Comparison of ENCODE assay signal across 9 cellular contexts in the genomic region with DNA sequence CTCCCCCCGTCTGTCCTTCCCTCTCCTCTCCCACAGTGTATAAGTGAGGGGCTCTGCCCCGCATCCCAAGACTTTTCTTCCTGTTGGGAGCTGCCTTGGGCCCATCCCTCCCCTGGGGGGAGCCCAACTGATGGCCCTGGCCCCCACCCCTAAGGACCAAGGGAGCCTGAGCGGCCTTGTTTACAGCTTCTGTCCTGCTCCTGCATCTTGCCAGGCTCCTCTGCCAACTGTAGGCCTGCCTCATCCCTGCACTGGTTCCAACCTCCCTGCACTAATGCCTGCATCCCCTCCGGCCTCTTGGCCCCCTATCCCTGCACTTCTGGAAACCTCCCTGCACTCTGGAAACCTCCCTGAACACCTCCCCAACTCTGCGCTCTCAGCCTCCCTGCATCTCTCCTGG. TPM values are rescaled to one million over a fixed set of nuclear protein-coding genes. Genes with fewer than 3 reads are reported as not detected.
A peak's percentile ranks its signal among the peaks of the same experiment; 100 is the strongest.
DNase-seq lines count a peak whose midpoint lies in the region; ATAC-seq, FAIRE-seq and TF ChIP-seq lines count a peak whose summit lies in the region.
"Had no signal": no experiment of that assay in that cellular context is flagged by ENCODE, and none has a peak within 500 bp of the region (broad histone marks: within the 10 kb centered on the region; RNA-seq: fewer than 3 reads in every experiment).

No MANE protein-coding gene starts in this region.

- H3K9me3 ChIP-seq in A549, result no peaks in the 10 kb centered on the region
- no peaks in the 10 kb centered on the region for H3K9me3 ChIP-seq in naive thymus-derived CD4-positive, alpha-beta T cell (ENCODE audit: control insufficient read depth in 2 of 3, low read length in 3 of 3)

- FAIRE-seq in A549 (lab: Jason Lieb, UNC), result no peak

- H3K4me3 Mint-ChIP-seq in naive thymus-derived CD4-positive, alpha-beta T cell, result peak overlapping the region; percentile 85 to 100 (median 96)

- peaks cover 48% of the 10 kb centered on the region for H3K4me1 ChIP-seq in A549
- H3K4me1 ChIP-seq in naive thymus-derived CD4-positive, alpha-beta T cell (ENCODE audit: control insufficient read depth in 2 of 2, insufficient read depth in 2 of 2, low read length in 2 of 2), result peaks cover 36 to 50% of the 10 kb centered on the region in 2 donors

- no peaks in the 10 kb centered on the region for H3K27me3 ChIP-seq in naive thymus-derived CD4-positive, alpha-beta T cell (ENCODE audit: control insufficient read depth in 2 of 2, insufficient read depth in 2 of 2, low read length in 2 of 2)

- TF ChIP-seq POLR2A in A549 (IDR thresholded peaks at IDR 0.05; ENCODE audit: low read length), result no peak

- no peak for TF ChIP-seq CTCF in A549 (IDR thresholded peaks at IDR 0.05)
- TF ChIP-seq CTCF in HFF-Myc (IDR thresholded peaks at IDR 0.05; ENCODE audit: low read depth, low read length, missing control alignments), result no peak

- peaks cover 0 to 7% (median 0%) of the 10 kb centered on the region in 11 donors for H3K9me3 Mint-ChIP-seq in naive thymus-derived CD4-positive, alpha-beta T cell

- H3K4me3 ChIP-seq in A549 (no peak overlapping the region), HFF-Myc (replicated peaks; ENCODE audit: low read depth, low read length) (peak overlapping the region; percentile 87)
- peak overlapping the region; percentile 99 for H3K4me3 ChIP-seq in naive thymus-derived CD4-positive, alpha-beta T cell (ENCODE audit: low read length)

- TF ChIP-seq EP300 in A549 (IDR thresholded peaks at IDR 0.05), result no peak

- H3K36me3 Mint-ChIP-seq in naive thymus-derived CD4-positive, alpha-beta T cell, result peaks cover 4 to 29% (median 6%) of the 10 kb centered on the region in 5 donors

- CTCF ChIA-PET in A549 (lab: Yijun Ruan, JAX), result interaction anchor here (0.9 to 24.4 kb wide), 3 partner anchors 30 to 217 kb away, joined by 4 to 568 read pairs (median 8); no protein-coding TSS in a partner anchor
- CTCF ChIA-PET in naive thymus-derived CD4-positive, alpha-beta T cell (lab: Charles Lee), result no interaction called here

- H3K27me3 Mint-ChIP-seq in naive thymus-derived CD4-positive, alpha-beta T cell, result peaks cover 0 to 23% (median 0%) of the 10 kb centered on the region in 5 donors

- intact Hi-C loops in naive thymus-derived CD4-positive, alpha-beta T cell (cut with micrococcal nuclease), result loop anchor here in 1 of 2 donors (10.0 kb wide), 1 partner anchor 220 kb away; no protein-coding TSS in a partner anchor

- peak overlapping the region in 1 of 2 experiments; percentile 98; a peak in 3 of 6 replicates for H3K27ac ChIP-seq in A549
- H3K27ac ChIP-seq in caudate nucleus (ENCODE audit: low read depth, low read length), result peak overlapping the region; percentile 96
- peak overlapping the region; percentile 92 for H3K27ac ChIP-seq in naive thymus-derived CD4-positive, alpha-beta T cell (ENCODE audit: low read depth, low read length)

- H3K4me1 Mint-ChIP-seq in naive thymus-derived CD4-positive, alpha-beta T cell, result peaks cover 37 to 77% (median 65%) of the 10 kb centered on the region in 7 donors

- H3K4me2 ChIP-seq in A549, result peak overlapping the region; percentile 97; the same call in 2 of the 3 replicates

- POLR2A ChIA-PET in A549 (lab: Yijun Ruan, JAX), result no interaction called here
- POLR2A ChIA-PET in naive thymus-derived CD4-positive, alpha-beta T cell (lab: Charles Lee), result interaction anchor here (0.6 to 6.7 kb wide), 9 partner anchors 7 to 251 kb away, joined by 3 to 109 read pairs (median 4); partner anchors contain the start of genes ALDOA and MAZ

- H3K36me3 ChIP-seq in naive thymus-derived CD4-positive, alpha-beta T cell (ENCODE audit: control insufficient read depth in 2 of 3, insufficient read depth in 3 of 3, low read length in 3 of 3), result peaks cover 0 to 19% (median 0%) of the 10 kb centered on the region in 3 experiments

- peak overlapping the region; percentile 95 to 99 (median 99) for H3K27ac Mint-ChIP-seq in naive thymus-derived CD4-positive, alpha-beta T cell

- no peak for TF ChIP-seq RAD21 in A549 (conservative IDR thresholded peaks at IDR 0.05 in 1 of 2, IDR thresholded peaks at IDR 0.05 in 1 of 2)

- WGBS in A549 (ENCODE audit: missing lambda C conversion rate), result 94% methylated on average over 5 of the region's 5 CpGs

- DNase-seq in A549 (ENCODE audit: low read depth in 1 of 2, low spot score in 1 of 2) (no peak), HFF-Myc (ENCODE audit: extremely low read depth, low read depth) (no peak), caudate nucleus (lab: John Stamatoyannopoulos, UW) (peak in 1 of 61 donors; percentile 41), SKM-1 treated with dmso at 0.1 percent for 144 hours (lab: John Stamatoyannopoulos, UW; ENCODE audit: unreplicated experiment) (no peak), MV-4-11 (lab: John Stamatoyannopoulos, UW) (no peak)
- DNase-seq in naive thymus-derived CD4-positive, alpha-beta T cell, result no peak
- DNase-seq in stimulated activated CD4-positive, alpha-beta T cell treated with anti-CD3 and anti-CD28 coated beads, Interleukin-12 subunit alpha, Interleukin-12 subunit beta, amount 100 ng/mL, for 4 hours, result no peak
- DNase-seq: activated CD4-positive, alpha-beta T cell treated with anti-CD3 and anti-CD28 coated beads for 1 hour had no signal

- ATAC-seq in A549, result no peak
- no peak for ATAC-seq in naive thymus-derived CD4-positive, alpha-beta T cell
- ATAC-seq in HG03108 (IDR thresholded peaks at IDR 0.05; ENCODE audit: unreplicated experiment), result no peak

TF ChIP-seq in A549, 52 proteins besides CTCF, POLR2A, EP300 and RAD21:
- TF ChIP-seq MAFK (IDR thresholded peaks at IDR 0.05; ENCODE audit: partially characterized antibody) (no peak), RFX5 (IDR thresholded peaks at IDR 0.05) (no peak), EHF (CRISPR knock-in tag; IDR thresholded peaks at IDR 0.05) (no peak), E2F6 (IDR thresholded peaks at IDR 0.05; ENCODE audit: borderline replicate concordance, low read depth) (no peak), POLR2AphosphoS2 (conservative IDR thresholded peaks at IDR 0.05; ENCODE audit: low read length) (no peak), TFCP2L1 (CRISPR knock-in tag; IDR thresholded peaks at IDR 0.05) (no peak), SMC3 (IDR thresholded peaks at IDR 0.05) (no peak)

RNA-seq across cellular contexts. Expression of gene PAGR1, which starts 1.4 kb away (rescaled TPM):
- polyA plus RNA-seq in A549 (2011; rRNA removed), result 18.9 and 26.7 TPM in 2 replicates
- 43.8 and 50.3 TPM in 2 replicates for polyA plus RNA-seq in A549 (2012; cell fraction: cytosol; rRNA removed)
- 25.9 and 29.0 TPM in 2 replicates for polyA plus RNA-seq in A549 (2012; cell fraction: nucleus; rRNA removed)
- polyA plus RNA-seq in A549 (2017; fragmentation: RNase III; extraction: RNeasy Plus Mini Kit Qiagen cat#74134 plus additional on column Dnase treatment), result 41.0 to 44.5 TPM (median 43.1 TPM) in 3 replicates
- polyA minus RNA-seq in A549 (2011; rRNA and poly(A)+ RNA removed), result 4.3 and 5.9 TPM in 2 replicates
- total RNA-seq in naive thymus-derived CD4-positive, alpha-beta T cell, result 10 to 100 TPM; 17.5 to 42.0 (median 25.7) TPM
- 10 to 100 TPM; 54.0 to 62.6 TPM for polyA plus RNA-seq in naive thymus-derived CD4-positive, alpha-beta T cell

RNA-seq across cellular contexts. Expression of gene PRRT2, which starts 2.6 kb away (rescaled TPM):
- polyA plus RNA-seq in A549 (2011; rRNA removed), result 0.25 and 0.34 TPM in 2 replicates
- 0.54 and 0.62 TPM in 2 replicates for polyA plus RNA-seq in A549 (2012; cell fraction: cytosol; rRNA removed)
- 5.0 and 5.1 TPM in 2 replicates for polyA plus RNA-seq in A549 (2012; cell fraction: nucleus; rRNA removed)
- polyA plus RNA-seq in A549 (2017; fragmentation: RNase III; extraction: RNeasy Plus Mini Kit Qiagen cat#74134 plus additional on column Dnase treatment), result 0.34 to 0.55 TPM (median 0.44 TPM) in 3 replicates
- 0.29 and 0.34 TPM in 2 replicates for polyA minus RNA-seq in A549 (2011; rRNA and poly(A)+ RNA removed)
- 1 to 10 TPM; 1.9 to 4.6 (median 2.8) TPM for total RNA-seq in naive thymus-derived CD4-positive, alpha-beta T cell
- polyA plus RNA-seq in naive thymus-derived CD4-positive, alpha-beta T cell, result under 1 TPM in 1 of 2 donors, not detected in 1; 0.07 TPM

RNA-seq across cellular contexts. Expression of gene MVP, which starts 5.7 kb away (rescaled TPM):
- polyA plus RNA-seq in A549 (2011; rRNA removed) (73.3 and 87.7 TPM in 2 replicates), A549 (2017; fragmentation: RNase III; extraction: RNeasy Plus Mini Kit Qiagen cat#74134 plus additional on column Dnase treatment) (86.2 to 109 TPM (median 106 TPM) in 3 replicates)
- polyA plus RNA-seq in A549 (2012; cell fraction: cytosol; rRNA removed), result 50.3 and 58.7 TPM in 2 replicates
- polyA plus RNA-seq in A549 (2012; cell fraction: nucleus; rRNA removed), result 188 and 201 TPM in 2 replicates
- polyA minus RNA-seq in A549 (2011; rRNA and poly(A)+ RNA removed), result 325 and 351 TPM in 2 replicates
- 100 to 1,000 TPM; 130 to 221 (median 150) TPM for total RNA-seq in naive thymus-derived CD4-positive, alpha-beta T cell
- polyA plus RNA-seq in naive thymus-derived CD4-positive, alpha-beta T cell, result 100 to 1,000 TPM; 118 to 183 TPM

RNA-seq across cellular contexts. Expression of gene MAZ, which starts 8.3 kb away (rescaled TPM):
- polyA plus RNA-seq in A549 (2011; rRNA removed), result 79.6 and 99.7 TPM in 2 replicates
- 192 and 249 TPM in 2 replicates for polyA plus RNA-seq in A549 (2012; cell fraction: cytosol; rRNA removed)
- 213 and 345 TPM in 2 replicates for polyA plus RNA-seq in A549 (2012; cell fraction: nucleus; rRNA removed)
- polyA plus RNA-seq in A549 (2017; fragmentation: RNase III; extraction: RNeasy Plus Mini Kit Qiagen cat#74134 plus additional on column Dnase treatment), result 216 to 231 TPM (median 221 TPM) in 3 replicates
- 200 and 239 TPM in 2 replicates for polyA minus RNA-seq in A549 (2011; rRNA and poly(A)+ RNA removed)
- 100 to 1,000 TPM; 192 to 424 (median 259) TPM for total RNA-seq in naive thymus-derived CD4-positive, alpha-beta T cell
- polyA plus RNA-seq in naive thymus-derived CD4-positive, alpha-beta T cell, result 10 to 100 TPM; 36.9 to 44.5 TPM

RNA-seq across cellular contexts. Expression of gene KIF22, which starts 24.0 kb away (rescaled TPM):
- polyA plus RNA-seq in A549 (2011; rRNA removed) (64.3 and 85.9 TPM in 2 replicates), A549 (2017; fragmentation: RNase III; extraction: RNeasy Plus Mini Kit Qiagen cat#74134 plus additional on column Dnase treatment) (70.0 to 73.7 TPM (median 72.6 TPM) in 3 replicates)
- polyA plus RNA-seq in A549 (2012; cell fraction: cytosol; rRNA removed), result 131 and 139 TPM in 2 replicates
- polyA plus RNA-seq in A549 (2012; cell fraction: nucleus; rRNA removed), result 316 and 319 TPM in 2 replicates
- 147 and 158 TPM in 2 replicates for polyA minus RNA-seq in A549 (2011; rRNA and poly(A)+ RNA removed)
- 100 to 1,000 TPM in 1 of 5 experiments, 10 to 100 TPM in 4; 62.5 to 141 (median 81.3) TPM for total RNA-seq in naive thymus-derived CD4-positive, alpha-beta T cell
- 10 to 100 TPM; 36.9 to 50.7 TPM for polyA plus RNA-seq in naive thymus-derived CD4-positive, alpha-beta T cell
